ENCODE assay signal across 2 cellular contexts in the genomic region with DNA sequence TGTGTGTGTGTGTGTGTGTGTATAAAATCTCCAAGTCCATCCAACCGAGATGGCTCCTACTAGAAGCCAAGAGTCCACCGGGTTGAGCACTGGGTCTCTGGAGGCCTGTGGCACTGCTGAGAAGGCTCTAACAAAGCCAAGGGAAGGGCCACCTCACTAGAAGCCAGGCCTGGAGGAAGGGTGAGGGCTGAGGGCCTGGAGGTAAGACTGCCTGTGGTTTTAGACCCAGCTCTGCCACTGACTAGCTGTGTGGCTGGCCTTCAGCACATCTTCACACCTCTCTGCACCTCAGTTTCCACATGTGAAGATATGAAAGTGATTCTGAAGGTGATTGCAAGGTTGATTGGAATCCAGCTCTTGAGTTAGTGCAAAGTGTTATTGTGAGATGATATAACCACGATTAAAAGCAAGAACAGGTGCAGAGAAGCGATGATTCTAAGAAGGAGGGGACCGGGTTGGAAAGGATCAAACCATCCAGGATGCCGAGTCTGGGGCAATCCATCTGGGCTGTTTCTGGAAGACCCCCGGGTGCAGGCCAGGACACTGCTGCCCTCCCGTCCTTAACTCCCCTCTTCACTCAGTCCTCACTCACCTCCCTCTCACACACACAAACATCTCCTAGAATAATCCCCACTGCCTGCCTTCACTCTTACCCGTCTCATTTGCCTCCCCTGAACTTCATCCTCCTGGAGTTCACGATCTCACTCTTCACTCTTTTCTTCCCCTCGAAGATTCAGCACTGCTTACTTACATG.
A peak's percentile ranks its signal among the peaks of the same experiment; 100 is the strongest.
TF ChIP-seq lines count a peak whose summit lies in the region.

No MANE protein-coding gene starts in this region.

TF ChIP-seq in IMR-90, 13 proteins besides CTCF, POLR2A, EP300 and RAD21:
- TF ChIP-seq MAZ (IDR thresholded peaks at IDR 0.05; ENCODE audit: borderline replicate concordance, low read depth, low read length) = no peak
- TF ChIP-seq RCOR1 (IDR thresholded peaks at IDR 0.05; ENCODE audit: insufficient replicate concordance, low read length) = no peak
- no peak for TF ChIP-seq CEBPB (IDR thresholded peaks at IDR 0.05; ENCODE audit: low read depth, low read length)
- no peak for TF ChIP-seq USF2 (IDR thresholded peaks at IDR 0.05; ENCODE audit: low read depth, low read length)
- TF ChIP-seq FOS (IDR thresholded peaks at IDR 0.05; ENCODE audit: low read depth, low read length) = no peak
- no peak for TF ChIP-seq NFE2L2 (IDR thresholded peaks at IDR 0.05; ENCODE audit: low read depth, low read length)
- no peak for TF ChIP-seq MXI1 (IDR thresholded peaks at IDR 0.05; ENCODE audit: borderline replicate concordance, low read depth, low read length)
- no peak for TF ChIP-seq BHLHE40 (IDR thresholded peaks at IDR 0.05; ENCODE audit: low read depth, low read length)
- no peak for TF ChIP-seq MAFK (IDR thresholded peaks at IDR 0.05; ENCODE audit: low read depth, low read length)
- TF ChIP-seq SMC3 (IDR thresholded peaks at IDR 0.05; ENCODE audit: low read depth, low read length) = no peak
- TF ChIP-seq ELK1 (IDR thresholded peaks at IDR 0.05; ENCODE audit: borderline replicate concordance, low read depth, low read length) = no peak
- TF ChIP-seq CHD1 (IDR thresholded peaks at IDR 0.05; ENCODE audit: low read depth, low read length) = no peak
- TF ChIP-seq RFX5 (IDR thresholded peaks at IDR 0.05; ENCODE audit: low read depth, low read length) = no peak

TF ChIP-seq in K562, 482 proteins besides CTCF, POLR2A, EP300 and RAD21:
- TF ChIP-seq PRDM10 (IDR thresholded peaks at IDR 0.05; ENCODE audit: partially characterized antibody) (peak; percentile 79), HOXB6 (CRISPR knock-in tag; IDR thresholded peaks at IDR 0.05; ENCODE audit: borderline replicate concordance) (no peak), ESRRB (CRISPR knock-in tag; IDR thresholded peaks at IDR 0.05; ENCODE audit: borderline replicate concordance) (no peak), SIRT6 (IDR thresholded peaks at IDR 0.05; ENCODE audit: low read depth, low read length) (no peak), THRB (CRISPR knock-in tag; conservative IDR thresholded peaks at IDR 0.05) (no peak)
